In the genomic region with DNA sequence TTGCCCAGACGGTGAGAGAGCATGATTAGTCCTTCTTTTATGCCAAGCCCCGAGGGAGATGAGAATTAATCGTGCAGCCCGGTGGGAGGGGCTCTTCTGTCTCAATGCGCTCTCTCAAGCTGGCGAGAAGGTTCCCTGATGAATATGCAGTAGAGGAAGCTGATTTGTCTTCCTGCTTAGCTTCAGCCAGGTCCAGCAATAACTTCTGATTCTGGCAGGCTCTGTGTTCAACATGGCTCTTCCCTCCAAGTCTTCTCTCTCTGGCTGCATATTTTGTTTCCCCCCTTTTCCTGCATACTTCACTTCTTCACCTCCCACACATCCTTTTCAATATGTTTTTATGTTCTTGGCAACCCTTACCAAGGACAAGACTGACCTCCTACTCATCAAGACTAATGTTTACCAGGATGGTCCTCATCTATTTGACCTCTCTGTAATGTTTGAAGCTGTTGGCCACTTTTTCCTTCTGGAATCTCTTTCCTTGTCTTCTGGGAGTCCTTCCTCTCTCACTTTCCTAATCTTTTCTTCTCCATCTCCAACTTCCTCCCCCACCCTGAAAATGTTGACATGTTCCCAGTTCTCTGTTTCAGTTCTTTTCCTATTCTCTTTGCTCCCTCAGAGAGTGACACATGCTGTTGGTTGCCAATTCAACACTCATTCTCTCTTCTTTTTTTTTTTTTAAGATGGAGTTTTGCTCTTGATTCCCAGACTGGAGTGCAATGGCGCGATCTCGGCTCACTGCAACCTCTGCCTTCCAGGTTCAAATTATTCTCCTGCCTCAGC, we compare ENCODE assay signal across 14 cellular contexts. TPM values are rescaled to one million over a fixed set of nuclear protein-coding genes. Genes with fewer than 3 reads are reported as not detected.
A peak's percentile ranks its signal among the peaks of the same experiment; 100 is the strongest.
DNase-seq lines count a peak whose midpoint lies in the region; ATAC-seq, FAIRE-seq and TF ChIP-seq lines count a peak whose summit lies in the region.
"Had no signal": no experiment of that assay in that cellular context is flagged by ENCODE, and none has a peak within 500 bp of the region (broad histone marks: within the 10 kb centered on the region; RNA-seq: fewer than 3 reads in every experiment).

No MANE protein-coding gene starts in this region.

- no peak for TF ChIP-seq RAD21 in A549 (conservative IDR thresholded peaks at IDR 0.05 in 1 of 2, IDR thresholded peaks at IDR 0.05 in 1 of 2)

- intact Hi-C loops in mammary epithelial cell (cut with micrococcal nuclease): no loop called here

- POLR2A ChIA-PET in A549 (lab: Yijun Ruan, JAX): no interaction called here

- in situ Hi-C loops in mammary epithelial cell (cut with MboI; ENCODE audit: low sequenced_read_pairs in 2 of 2): no loop called here

- no peaks in the 10 kb centered on the region for H3K79me2 ChIP-seq in mammary epithelial cell (ENCODE audit: insufficient read depth, low read length)

- H3K4me3 ChIP-seq in A549 (no peak overlapping the region), NB4 (ENCODE audit: low read depth, low read length) (no peak overlapping the region), mammary epithelial cell (replicated peaks in 1 of 3; ENCODE audit: insufficient read depth in 1 of 3, low read depth in 2 of 3, low read length in 3 of 3) (no peak overlapping the region), lung (no peak overlapping the region)
- H3K4me3 ChIP-seq: SJCRH30, thoracic aorta had no signal

- FAIRE-seq in A549 (lab: Jason Lieb, UNC): peak; percentile 46

- WGBS in A549 (ENCODE audit: missing lambda C conversion rate): 90% methylated on average over 9 of the region's 9 CpGs
- WGBS in mammary epithelial cell (ENCODE audit: low coverage, missing lambda C conversion rate): 39% methylated on average over 9 of the region's 9 CpGs
- WGBS in lung, 2 donors: 51 to 57% methylated on average over 9 of the region's 9 CpGs

- no peak for TF ChIP-seq POLR2A in A549 (IDR thresholded peaks at IDR 0.05; ENCODE audit: low read length)
- TF ChIP-seq POLR2A in NB4 (IDR thresholded peaks at IDR 0.05; ENCODE audit: extremely low read depth, insufficient read length): no peak

- CTCF ChIA-PET in A549 (lab: Yijun Ruan, JAX) (interaction anchor here (0.7 to 50.6 kb wide), 5 partner anchors 10 to 44 kb away, joined by 3 to 2036 read pairs (median 3); a partner anchor contains a TSS), mammary epithelial cell (lab: Charles Lee; ENCODE audit: low non-redundant PET) (no interaction called here)

- H2AFZ ChIP-seq in mammary epithelial cell (ENCODE audit: low read depth, low read length): peak overlapping the region; percentile 50

- TF ChIP-seq CTCF in A549 (IDR thresholded peaks at IDR 0.05) (no peak), NB4 (IDR thresholded peaks at IDR 0.05; ENCODE audit: low read depth, low read length) (no peak), mammary epithelial cell (conservative IDR thresholded peaks at IDR 0.05 in 1 of 2, IDR thresholded peaks at IDR 0.05 in 1 of 2; ENCODE audit: extremely low read depth in 1 of 2, insufficient read depth in 1 of 2, low read depth in 1 of 2, low read length in 2 of 2) (no peak), lung (IDR thresholded peaks at IDR 0.05; ENCODE audit: control extremely low read depth, extremely low read depth) (no peak)

- BruUV-seq in mammary epithelial cell (replicated peaks; lab: Mats Ljungman, UMichigan): no TSS peak

- H3K4me1 ChIP-seq in A549: peaks cover 58% of the 10 kb centered on the region
- H3K4me1 ChIP-seq in mammary epithelial cell (ENCODE audit: insufficient read depth, low read length): peaks cover 25% of the 10 kb centered on the region
- no peaks in the 10 kb centered on the region for H3K4me1 ChIP-seq in lung (ENCODE audit: control insufficient read depth in 2 of 2, insufficient read depth in 2 of 2, low read length in 2 of 2)
- H3K4me1 ChIP-seq: SJCRH30 had no signal

- dilution Hi-C loops in mammary epithelial cell (cut with HindIII; ENCODE audit: low sequenced_read_pairs): no loop called here

- H4K20me1 ChIP-seq in mammary epithelial cell (ENCODE audit: insufficient read depth, low read length): no peaks in the 10 kb centered on the region

- H3K4me2 ChIP-seq in A549 (0 out of 3 replicates have a peak overlapping the region, but pooled peaks have one; percentile 31), mammary epithelial cell (ENCODE audit: insufficient read depth, low read depth, low read length) (no peak overlapping the region)

- H3K9me3 ChIP-seq in A549 (no peaks in the 10 kb centered on the region), mammary epithelial cell (replicated peaks; ENCODE audit: insufficient read depth, low read length) (no peaks in the 10 kb centered on the region), lung (ENCODE audit: control insufficient read depth in 2 of 2, insufficient read depth in 1 of 2, low read length in 1 of 2) (no peaks in the 10 kb centered on the region)
- H3K9me3 ChIP-seq: SJCRH30, thoracic aorta had no signal

- no peak overlapping the region for H3K9ac ChIP-seq in mammary epithelial cell (ENCODE audit: insufficient read depth, low read length)

- peak in 1 of 2 experiments; percentile 14; a peak in 2 of 6 replicates for ATAC-seq in A549
- peak; percentile 34 for ATAC-seq in lung (ENCODE audit: insufficient read depth, low FRiP score)
- ATAC-seq: natural killer cell had no signal

- H3K36me3 ChIP-seq in mammary epithelial cell (ENCODE audit: insufficient read depth, low read length) (no peaks in the 10 kb centered on the region), lung (ENCODE audit: control insufficient read depth in 2 of 2, insufficient read depth in 2 of 2, low read length in 2 of 2) (no peaks in the 10 kb centered on the region)
- H3K36me3 ChIP-seq: SJCRH30, thoracic aorta had no signal

- DNase-seq in A549 (ENCODE audit: low read depth in 1 of 2, low spot score in 1 of 2) (no peak), NB4 (ENCODE audit: low read depth) (peak; percentile 15), mammary epithelial cell (no peak), lung (ENCODE audit: low spot score) (no peak), RPMI8226 (no peak), islet precursor cell (no peak), SHP77 (lab: John Stamatoyannopoulos, UW) (no peak)
- DNase-seq in stimulated activated CD4-positive, alpha-beta T cell treated with anti-CD3 and anti-CD28 coated beads, Interleukin-4, amount 100 ng/mL, for 1 hour: no peak
- DNase-seq: activated CD4-positive, alpha-beta T cell treated with anti-CD3 and anti-CD28 coated beads, Interleukin-2, amount 10 ng/mL, durations not matched to agents 24 days and 14 days; activated gamma-delta T cell; natural killer cell; NCI-H187 treated with DMSO at 0.1 percent for 48 hours; SJCRH30 had no signal

- no peaks in the 10 kb centered on the region for H3K27me3 ChIP-seq in mammary epithelial cell (ENCODE audit: insufficient read depth, low read length)
- no peaks in the 10 kb centered on the region for H3K27me3 ChIP-seq in lung (ENCODE audit: control insufficient read depth, insufficient read depth)
- H3K27me3 ChIP-seq: SJCRH30 had no signal

- TF ChIP-seq EP300 in A549 (IDR thresholded peaks at IDR 0.05): no peak

- H3K27ac ChIP-seq in A549: peak overlapping the region in 1 of 2 experiments; percentile 59; a peak in 3 of 6 replicates
- no peak overlapping the region for H3K27ac ChIP-seq in mammary epithelial cell (ENCODE audit: insufficient read depth, low read depth, low read length)
- peak overlapping the region in 1 of 2 donors; percentile 43 for H3K27ac ChIP-seq in lung (ENCODE audit: low read depth in 1 of 2, low read length in 1 of 2)
- H3K27ac ChIP-seq: SJCRH30, thoracic aorta had no signal

TF ChIP-seq in A549, 52 proteins besides CTCF, POLR2A, EP300 and RAD21:
- no peak for TF ChIP-seq KDM5A (IDR thresholded peaks at IDR 0.05)
- no peak for TF ChIP-seq POLR2AphosphoS2 (conservative IDR thresholded peaks at IDR 0.05; ENCODE audit: low read length)

RNA-seq across cellular contexts. Expression of a gene that starts 33.1 kb away (rescaled TPM):
- polyA plus RNA-seq in A549 (2011; rRNA removed) (21.0 and 21.1 TPM in 2 replicates), A549 (2017; fragmentation: RNase III; extraction: RNeasy Plus Mini Kit Qiagen cat#74134 plus additional on column Dnase treatment) (9.9 to 11.9 TPM (median 11.7 TPM) in 3 replicates), mammary epithelial cell (43.2 TPM), lung (10 to 100 TPM; 16.2 to 37.8 TPM)
- polyA plus RNA-seq in A549 (2012; cell fraction: cytosol; rRNA removed): 27.5 and 29.3 TPM in 2 replicates
- polyA plus RNA-seq in A549 (2012; cell fraction: nucleus; rRNA removed): 21.1 and 26.6 TPM in 2 replicates
- 18.6 and 19.9 TPM in 2 replicates for polyA minus RNA-seq in A549 (2011; rRNA and poly(A)+ RNA removed)
- total RNA-seq in mammary epithelial cell (100 to 1,000 TPM in 1 of 2 donors, 10 to 100 TPM in 1; 59.1 to 112 TPM), lung (10 to 100 TPM; 10.3 to 16.6 TPM)
- polyA minus RNA-seq in mammary epithelial cell: 43.4 TPM

RNA-seq across cellular contexts. Expression of a gene that starts 51.8 kb away (rescaled TPM):
- polyA plus RNA-seq in A549 (2011; rRNA removed) (66.0 and 70.4 TPM in 2 replicates), A549 (2017; fragmentation: RNase III; extraction: RNeasy Plus Mini Kit Qiagen cat#74134 plus additional on column Dnase treatment) (32.0 to 33.9 TPM (median 33.2 TPM) in 3 replicates), mammary epithelial cell (28.5 TPM), lung (10 to 100 TPM; 24.7 to 35.3 TPM)
- 31.6 and 32.6 TPM in 2 replicates for polyA plus RNA-seq in A549 (2012; cell fraction: cytosol; rRNA removed)
- 43.4 and 61.7 TPM in 2 replicates for polyA plus RNA-seq in A549 (2012; cell fraction: nucleus; rRNA removed)
- 94.3 and 110 TPM in 2 replicates for polyA minus RNA-seq in A549 (2011; rRNA and poly(A)+ RNA removed)
- total RNA-seq in mammary epithelial cell (10 to 100 TPM; 41.3 to 58.8 TPM), lung (10 to 100 TPM; 41.2 to 45.1 TPM)
- 87.8 TPM for polyA minus RNA-seq in mammary epithelial cell
